ENCODE assay signal across 1 cellular context in the genomic region with DNA sequence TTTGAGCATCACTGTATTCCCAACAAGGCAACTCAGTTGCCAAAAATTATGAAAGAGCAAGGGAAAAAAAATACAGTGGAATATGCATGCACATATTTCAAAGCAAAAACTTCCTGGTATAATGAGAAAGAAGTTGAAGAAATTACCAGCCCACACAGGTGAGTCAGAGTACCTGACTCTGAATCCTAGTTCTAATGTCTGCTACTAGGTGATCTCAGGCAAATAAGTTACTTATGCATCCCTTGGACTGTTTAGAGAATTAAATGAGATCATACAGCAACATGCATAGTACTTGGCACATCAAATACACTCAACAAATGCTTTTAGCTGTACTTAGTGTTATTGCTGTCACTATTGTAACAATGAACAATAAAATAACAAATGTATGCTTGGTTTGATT.
TF ChIP-seq lines count a peak whose summit lies in the region.

No MANE protein-coding gene starts in this region.

TF ChIP-seq in SK-N-SH treated with all-trans-retinoic acid at 6 μM for 48 hours, 23 proteins besides CTCF, POLR2A, EP300 and RAD21 (continued from another document):
- TF ChIP-seq PPARA (CRISPR knock-in tag; IDR thresholded peaks at IDR 0.05; ENCODE audit: borderline replicate concordance), result no peak
- no peak for TF ChIP-seq ISL1 (CRISPR knock-in tag; IDR thresholded peaks at IDR 0.05)
- no peak for TF ChIP-seq SNAI2 (CRISPR knock-in tag; IDR thresholded peaks at IDR 0.05)
- TF ChIP-seq BACH2 (CRISPR knock-in tag; IDR thresholded peaks at IDR 0.05; ENCODE audit: borderline replicate concordance), result no peak
- TF ChIP-seq, protein P1, sequence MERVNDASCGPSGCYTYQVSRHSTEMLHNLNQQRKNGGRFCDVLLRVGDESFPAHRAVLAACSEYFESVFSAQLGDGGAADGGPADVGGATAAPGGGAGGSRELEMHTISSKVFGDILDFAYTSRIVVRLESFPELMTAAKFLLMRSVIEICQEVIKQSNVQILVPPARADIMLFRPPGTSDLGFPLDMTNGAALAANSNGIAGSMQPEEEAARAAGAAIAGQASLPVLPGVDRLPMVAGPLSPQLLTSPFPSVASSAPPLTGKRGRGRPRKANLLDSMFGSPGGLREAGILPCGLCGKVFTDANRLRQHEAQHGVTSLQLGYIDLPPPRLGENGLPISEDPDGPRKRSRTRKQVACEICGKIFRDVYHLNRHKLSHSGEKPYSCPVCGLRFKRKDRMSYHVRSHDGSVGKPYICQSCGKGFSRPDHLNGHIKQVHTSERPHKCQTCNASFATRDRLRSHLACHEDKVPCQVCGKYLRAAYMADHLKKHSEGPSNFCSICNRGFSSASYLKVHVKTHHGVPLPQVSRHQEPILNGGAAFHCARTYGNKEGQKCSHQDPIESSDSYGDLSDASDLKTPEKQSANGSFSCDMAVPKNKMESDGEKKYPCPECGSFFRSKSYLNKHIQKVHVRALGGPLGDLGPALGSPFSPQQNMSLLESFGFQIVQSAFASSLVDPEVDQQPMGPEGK (CRISPR knock-in tag; IDR thresholded peaks at IDR 0.05; ENCODE audit: borderline replicate concordance), result no peak
- TF ChIP-seq, protein P2, sequence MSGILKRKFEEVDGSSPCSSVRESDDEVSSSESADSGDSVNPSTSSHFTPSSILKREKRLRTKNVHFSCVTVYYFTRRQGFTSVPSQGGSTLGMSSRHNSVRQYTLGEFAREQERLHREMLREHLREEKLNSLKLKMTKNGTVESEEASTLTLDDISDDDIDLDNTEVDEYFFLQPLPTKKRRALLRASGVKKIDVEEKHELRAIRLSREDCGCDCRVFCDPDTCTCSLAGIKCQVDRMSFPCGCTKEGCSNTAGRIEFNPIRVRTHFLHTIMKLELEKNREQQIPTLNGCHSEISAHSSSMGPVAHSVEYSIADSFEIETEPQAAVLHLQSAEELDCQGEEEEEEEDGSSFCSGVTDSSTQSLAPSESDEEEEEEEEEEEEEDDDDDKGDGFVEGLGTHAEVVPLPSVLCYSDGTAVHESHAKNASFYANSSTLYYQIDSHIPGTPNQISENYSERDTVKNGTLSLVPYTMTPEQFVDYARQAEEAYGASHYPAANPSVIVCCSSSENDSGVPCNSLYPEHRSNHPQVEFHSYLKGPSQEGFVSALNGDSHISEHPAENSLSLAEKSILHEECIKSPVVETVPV (CRISPR knock-in tag; IDR thresholded peaks at IDR 0.05), result no peak
- TF ChIP-seq, protein P3, sequence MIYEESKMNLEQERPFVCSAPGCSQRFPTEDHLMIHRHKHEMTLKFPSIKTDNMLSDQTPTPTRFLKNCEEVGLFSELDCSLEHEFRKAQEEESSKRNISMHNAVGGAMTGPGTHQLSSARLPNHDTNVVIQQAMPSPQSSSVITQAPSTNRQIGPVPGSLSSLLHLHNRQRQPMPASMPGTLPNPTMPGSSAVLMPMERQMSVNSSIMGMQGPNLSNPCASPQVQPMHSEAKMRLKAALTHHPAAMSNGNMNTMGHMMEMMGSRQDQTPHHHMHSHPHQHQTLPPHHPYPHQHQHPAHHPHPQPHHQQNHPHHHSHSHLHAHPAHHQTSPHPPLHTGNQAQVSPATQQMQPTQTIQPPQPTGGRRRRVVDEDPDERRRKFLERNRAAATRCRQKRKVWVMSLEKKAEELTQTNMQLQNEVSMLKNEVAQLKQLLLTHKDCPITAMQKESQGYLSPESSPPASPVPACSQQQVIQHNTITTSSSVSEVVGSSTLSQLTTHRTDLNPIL (CRISPR knock-in tag; IDR thresholded peaks at IDR 0.05; ENCODE audit: low read depth), result no peak
- TF ChIP-seq ESRRG (CRISPR knock-in tag; IDR thresholded peaks at IDR 0.05), result no peak
